ENCODE assay signal across 7 cellular contexts in the genomic region with DNA sequence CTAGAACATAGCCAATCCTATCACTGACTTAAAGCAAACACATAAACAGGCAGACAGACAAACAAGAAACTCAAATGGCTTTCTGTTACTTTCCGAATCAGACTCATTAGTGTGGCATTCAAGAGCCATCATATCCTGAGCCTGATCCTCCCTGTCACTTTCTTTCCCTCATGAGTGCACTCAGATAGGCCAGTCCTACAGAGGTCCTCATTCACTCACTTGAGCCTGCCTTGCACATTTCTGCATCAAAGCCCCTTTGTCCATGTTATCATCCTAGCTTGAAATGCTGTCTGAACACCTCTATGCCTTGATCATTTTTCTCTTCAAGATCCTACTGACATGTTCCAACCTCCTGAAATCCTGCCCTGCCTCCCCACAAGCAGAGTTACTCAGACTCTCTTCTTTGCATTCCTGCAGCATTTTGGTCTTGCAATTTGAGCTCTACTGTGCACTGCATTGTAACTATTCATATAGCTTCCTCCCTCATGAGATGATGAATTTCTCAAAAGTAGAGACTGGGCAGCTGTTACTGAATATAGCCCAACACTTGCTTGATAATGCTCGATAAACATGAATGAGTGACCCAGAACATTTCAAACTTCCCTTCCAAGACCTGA.
DNase-seq lines count a peak whose midpoint lies in the region; ATAC-seq and TF ChIP-seq lines count a peak whose summit lies in the region.

No MANE protein-coding gene starts in this region.

- peaks cover 4% of the 10 kb centered on the region for H3K27me3 Mint-ChIP-seq in brain

- no peaks in the 10 kb centered on the region for H3K36me3 Mint-ChIP-seq in brain

- peak; percentile 55 for DNase-seq in retina
- DNase-seq in AML-193 (lab: John Stamatoyannopoulos, UW): no peak
- DNase-seq in DMS79 treated with DMSO at 0.1 percent for 48 hours (lab: John Stamatoyannopoulos, UW): no peak
- DNase-seq in ACHN: no peak

- peak; percentile 27 for ATAC-seq in GM19351 (IDR thresholded peaks at IDR 0.05; ENCODE audit: unreplicated experiment)
- peak; percentile 24 for ATAC-seq in HG03108 (IDR thresholded peaks at IDR 0.05; ENCODE audit: unreplicated experiment)

- H3K9me3 Mint-ChIP-seq in brain: no peaks in the 10 kb centered on the region

- no peak for TF ChIP-seq CTCF in brain (conservative IDR thresholded peaks at IDR 0.05)

- in situ Hi-C loops in ACHN (cut with HindIII; ENCODE audit: low pct_ligation_motif_present, low pct_unique_long_range_greater_than_20kb, low sequenced_read_pairs): no loop called here

- no peak overlapping the region for H3K4me3 Mint-ChIP-seq in brain

- H3K27ac Mint-ChIP-seq in brain: peak overlapping the region in 3 of 5 experiments; percentile 6 to 39 (median 14)

- H3K4me1 Mint-ChIP-seq in brain: peaks cover 32% of the 10 kb centered on the region
